Comparison of ENCODE assay signal across 18 cellular contexts in genomic region chr15:77527831-77528231, GRCh38.
DNase-seq lines count a peak whose midpoint lies in the region; TF ChIP-seq lines count a peak whose summit lies in the region.
"Had no signal": no experiment of that assay in that cellular context is flagged by ENCODE, and none has a peak within 500 bp of the region (broad histone marks: within the 10 kb centered on the region; RNA-seq: fewer than 3 reads in every experiment).

No MANE protein-coding gene starts in this region.

- intact Hi-C loops in uterus (cut with DNase I; ENCODE audit: low total_unique reads): no loop called here

- H3K27me3 ChIP-seq in uterus: no peaks in the 10 kb centered on the region
- H3K27me3 ChIP-seq: MG63, suprapubic skin had no signal

- H3K4me1 ChIP-seq in mesodermal cell (ENCODE audit: control insufficient read depth, insufficient read depth, low read length, poor library complexity, severe bottlenecking) (peaks cover 25% of the 10 kb centered on the region), uterus (no peaks in the 10 kb centered on the region)

- peak overlapping the region; percentile 89 for H3K27ac ChIP-seq in mesodermal cell (ENCODE audit: low read depth, low read length, severe bottlenecking)
- peak overlapping the region; percentile 21 to 46 for H3K27ac ChIP-seq in uterus
- H3K27ac ChIP-seq: 22Rv1, suprapubic skin had no signal

- H3K9me3 ChIP-seq in mesodermal cell (ENCODE audit: control insufficient read depth, low read length): no peaks in the 10 kb centered on the region
- no peaks in the 10 kb centered on the region for H3K9me3 ChIP-seq in uterus
- H3K9me3 ChIP-seq: MG63, suprapubic skin had no signal

- no peak overlapping the region for H3K4me3 ChIP-seq in fibroblast of villous mesenchyme (ENCODE audit: low read depth, low read length)
- H3K4me3 ChIP-seq in mesodermal cell (ENCODE audit: extremely low read depth, insufficient read depth, low read length, poor library complexity, severe bottlenecking): no peak overlapping the region
- no peak overlapping the region for H3K4me3 ChIP-seq in uterus
- H3K4me3 ChIP-seq: MG63, suprapubic skin had no signal

- DNase-seq in activated effector memory CD4-positive, alpha-beta T cell treated with anti-CD3 and anti-CD28 coated beads, Interleukin-2, amount 50 U/mL, for 16 hours: peak; percentile 50
- no peak for DNase-seq in activated effector memory CD4-positive, alpha-beta T cell treated with Interleukin-2 at 50 U/mL for 16 hours
- peak; percentile 42 for DNase-seq in fibroblast of villous mesenchyme (ENCODE audit: low read depth)
- no peak for DNase-seq in uterus
- no peak for DNase-seq in AG08396 (ENCODE audit: low spot score)
- no peak for DNase-seq in UCSD-AML1 (lab: John Stamatoyannopoulos, UW; ENCODE audit: unreplicated experiment)
- no peak for DNase-seq in foreskin melanocyte
- DNase-seq: activated CD8-positive, alpha-beta memory T cell treated with anti-CD3 and anti-CD28 coated beads for 24 hours; anterior cingulate cortex; CD4-positive, CD25-positive, alpha-beta regulatory T cell; dermis blood vessel endothelial cell; naive B cell; NCI-H2081; stimulated activated CD4-positive, alpha-beta T cell treated with anti-CD3 and anti-CD28 coated beads, Interleukin-1b, Interleukin-23, amount 100 ng/mL, for 48 hours had no signal

- H3K36me3 ChIP-seq in mesodermal cell (ENCODE audit: control insufficient read depth, insufficient read depth, low read length) (no peaks in the 10 kb centered on the region), uterus (no peaks in the 10 kb centered on the region)
- H3K36me3 ChIP-seq: MG63, suprapubic skin had no signal

- WGBS in mesodermal cell (ENCODE audit: insufficient coverage in 2 of 2), 2 experiments: 89 to 91% methylated on average over 4 to 5 of the region's 6 CpGs

- TF ChIP-seq POLR2A in uterus (IDR thresholded peaks at IDR 0.05): no peak

- TF ChIP-seq CTCF in fibroblast of villous mesenchyme (IDR thresholded peaks at IDR 0.05; ENCODE audit: insufficient read depth, low read depth, low read length) (no peak), uterus (IDR thresholded peaks at IDR 0.05) (no peak)

Comparison
In these comparisons a context has a peak if more than half of its experiments do, and no peak if none do; other contexts are left out.
1. DNase-seq: peak in activated effector memory CD4-positive, alpha-beta T cell treated with anti-CD3 and anti-CD28 coated beads, Interleukin-2, amount 50 U/mL, for 16 hours (single experiment) and fibroblast of villous mesenchyme (single experiment); none in activated effector memory CD4-positive, alpha-beta T cell treated with Interleukin-2 at 50 U/mL for 16 hours (single experiment), uterus (0 of 2), AG08396 (single experiment), UCSD-AML1 (single experiment) and foreskin melanocyte (single experiment).